Comparison of ENCODE assay signal across 8 cellular contexts in the genomic region with DNA sequence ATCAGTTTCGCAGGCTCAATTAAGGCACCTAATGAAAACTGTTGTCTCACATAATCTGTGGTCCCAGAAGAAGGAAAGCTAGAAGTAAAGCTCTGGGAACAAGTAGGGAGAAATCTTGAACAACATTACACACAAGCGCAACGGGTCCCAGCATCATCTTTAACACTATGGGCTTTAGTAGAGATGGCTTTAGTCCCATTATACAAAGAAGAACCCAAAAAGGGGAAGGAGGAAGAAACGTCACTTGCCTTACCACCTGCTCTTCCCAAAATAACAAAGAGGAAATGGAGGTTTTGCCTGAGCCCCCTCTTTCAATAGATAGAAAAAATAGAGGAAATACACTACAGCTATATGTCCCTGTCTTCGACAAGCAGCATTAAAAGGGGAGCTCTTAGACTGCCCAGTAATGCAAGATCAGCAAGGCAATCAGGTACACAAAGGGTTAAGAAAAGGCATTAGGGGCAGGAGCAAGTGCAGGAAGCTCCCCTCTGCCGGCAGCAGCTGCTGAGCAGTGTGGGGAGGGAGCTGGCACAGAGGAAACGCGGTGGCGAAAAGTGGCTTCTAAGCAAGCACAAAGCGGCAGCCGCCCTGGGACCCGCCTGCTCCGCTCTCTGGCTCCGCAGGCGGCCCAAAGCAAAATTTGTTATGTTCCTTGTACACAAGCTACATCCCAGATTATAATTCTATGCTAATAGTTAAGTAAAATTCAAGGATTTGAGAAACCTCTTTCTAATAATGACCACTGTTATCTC.
DNase-seq lines count a peak whose midpoint lies in the region; ATAC-seq and TF ChIP-seq lines count a peak whose summit lies in the region.
"Not testable (repeated sequence)": the region's sequence is repeated elsewhere in the genome, so short reads cannot be mapped to it uniquely, and the experiment has no call there.

No MANE protein-coding gene starts in this region.

- H3K4me3 ChIP-seq in GM06990 (replicated peaks; ENCODE audit: low read depth, low read length) = not testable (repeated sequence)

- H3K27me3 Mint-ChIP-seq in activated naive CD8-positive, alpha-beta T cell treated with anti-CD3 and anti-CD28 coated beads, Interleukin-2, amount 50 U/mL, for 24 hours = not testable (repeated sequence)

- peak; percentile 36 for DNase-seq in GM06990 (ENCODE audit: extremely low read depth, insufficient read length)
- DNase-seq in activated CD8-positive, alpha-beta memory T cell treated with anti-CD3 and anti-CD28 coated beads for 24 hours = peak; percentile 74
- peak; percentile 25 for DNase-seq in activated naive CD8-positive, alpha-beta T cell treated with anti-CD3 and anti-CD28 coated beads, Interleukin-2, amount 50 U/mL, for 24 hours
- DNase-seq in stimulated activated CD4-positive, alpha-beta T cell treated with anti-CD3 and anti-CD28 coated beads, Interleukin-4, amount 100 ng/mL, for 24 hours = peak; percentile 19

- not testable (repeated sequence) for TF ChIP-seq CTCF in GM06990 (IDR thresholded peaks at IDR 0.05; ENCODE audit: insufficient read depth, low read length, poor library complexity, severe bottlenecking)

- ATAC-seq in GM19452 (IDR thresholded peaks at IDR 0.05; ENCODE audit: unreplicated experiment) (peak; percentile 76), HG02678 (IDR thresholded peaks at IDR 0.05; ENCODE audit: unreplicated experiment) (peak; percentile 69), HG03521 (IDR thresholded peaks at IDR 0.05; ENCODE audit: unreplicated experiment) (peak; percentile 45)
- peak; percentile 81 for ATAC-seq in activated naive CD8-positive, alpha-beta T cell treated with anti-CD3 and anti-CD28 coated beads, Interleukin-2, amount 50 U/mL, for 24 hours

- not testable (repeated sequence) for H3K27ac Mint-ChIP-seq in activated naive CD8-positive, alpha-beta T cell treated with anti-CD3 and anti-CD28 coated beads, Interleukin-2, amount 50 U/mL, for 24 hours

- H3K36me3 ChIP-seq in GM06990 (ENCODE audit: control insufficient read depth, insufficient read depth, low read length) = not testable (repeated sequence)

- H3K4me1 Mint-ChIP-seq in activated naive CD8-positive, alpha-beta T cell treated with anti-CD3 and anti-CD28 coated beads, Interleukin-2, amount 50 U/mL, for 24 hours = not testable (repeated sequence)

- not testable (repeated sequence) for H3K4me3 Mint-ChIP-seq in activated naive CD8-positive, alpha-beta T cell treated with anti-CD3 and anti-CD28 coated beads, Interleukin-2, amount 50 U/mL, for 24 hours

- peak; percentile 22; the same call in 1 of the 2 replicates for TF ChIP-seq POLR2A in Raji (IDR thresholded peaks at IDR 0.05; ENCODE audit: insufficient read depth, low read depth, low read length)

- not testable (repeated sequence) for H3K9me3 Mint-ChIP-seq in activated naive CD8-positive, alpha-beta T cell treated with anti-CD3 and anti-CD28 coated beads, Interleukin-2, amount 50 U/mL, for 24 hours

- H3K36me3 Mint-ChIP-seq in activated naive CD8-positive, alpha-beta T cell treated with anti-CD3 and anti-CD28 coated beads, Interleukin-2, amount 50 U/mL, for 24 hours (ENCODE audit: low read depth) = not testable (repeated sequence)

- not testable (repeated sequence) for H3K27me3 ChIP-seq in GM06990 (replicated peaks; ENCODE audit: control insufficient read depth, insufficient read depth, low read length)

Comparison
In these comparisons a context has a peak if more than half of its experiments do, and no peak if none do; other contexts are left out.
1. DNase-seq: peak in every context shown above with its lines; median percentile 74 in activated CD8-positive, alpha-beta memory T cell treated with anti-CD3 and anti-CD28 coated beads for 24 hours; 36 in GM06990; 25 in activated naive CD8-positive, alpha-beta T cell treated with anti-CD3 and anti-CD28 coated beads, Interleukin-2, amount 50 U/mL, for 24 hours; 19 in stimulated activated CD4-positive, alpha-beta T cell treated with anti-CD3 and anti-CD28 coated beads, Interleukin-4, amount 100 ng/mL, for 24 hours.